ENCODE assay signal across 27 cellular contexts in the genomic region with DNA sequence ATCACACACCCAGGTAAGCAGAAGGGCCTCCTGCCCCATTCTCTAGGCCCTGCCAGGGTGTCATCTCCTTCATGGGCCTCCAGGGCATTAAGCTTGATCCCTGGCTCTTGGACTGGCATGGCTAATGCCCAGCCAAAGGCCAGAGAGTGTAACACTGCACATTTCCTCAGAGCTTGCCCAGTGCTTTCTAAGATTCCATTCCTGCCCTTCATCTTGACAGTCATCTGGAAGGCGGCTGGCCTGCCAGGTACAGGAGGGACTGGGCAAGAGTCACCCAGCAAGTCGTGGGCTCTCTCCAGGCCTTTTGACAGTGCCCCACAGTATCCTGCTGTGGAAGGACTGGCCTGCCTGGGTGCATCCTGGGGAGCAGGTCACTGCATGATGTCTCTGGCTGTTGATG.
"Had no signal": no experiment of that assay in that cellular context is flagged by ENCODE, and none has a peak within 500 bp of the region (broad histone marks: within the 10 kb centered on the region; RNA-seq: fewer than 3 reads in every experiment).

No MANE protein-coding gene starts in this region.

- H3K9me3 Mint-ChIP-seq: activated CD4-positive, alpha-beta memory T cell treated with anti-CD3 and anti-CD28 coated beads, Interleukin-2, amount 10 ng/mL, durations not matched to agents 7 days and 5 days; activated naive CD8-positive, alpha-beta T cell treated with anti-CD3 and anti-CD28 coated beads, Interleukin-2, amount 10 ng/mL, durations not matched to agents 7 days and 5 days; activated T-helper 17 cell treated with anti-CD3 and anti-CD28 coated beads, Interleukin-2, amount 50 U/mL, for 72 hours had no signal

- H3K27me3 ChIP-seq: adrenal gland, breast epithelium, SJCRH30 had no signal

- H3K4me1 ChIP-seq: adrenal gland, breast epithelium had no signal

- H3K4me1 Mint-ChIP-seq: activated CD4-positive, alpha-beta T cell treated with anti-CD3 and anti-CD28 coated beads for 36 hours; activated T-helper 17 cell treated with anti-CD3 and anti-CD28 coated beads, Interleukin-2, amount 50 U/mL, for 72 hours had no signal

- H3K4me3 ChIP-seq: adrenal gland, breast epithelium, SJCRH30 had no signal

- H3K9me3 ChIP-seq: adrenal gland, breast epithelium, SJCRH30, SK-N-SH had no signal

- H3K9ac ChIP-seq: KMS-11, SK-N-SH had no signal

- H3K27ac ChIP-seq: adrenal gland, breast epithelium, KMS-11, SJCRH30, WERI-Rb-1 had no signal

- H3K4me3 Mint-ChIP-seq: activated CD4-positive, alpha-beta memory T cell treated with anti-CD3 and anti-CD28 coated beads, Interleukin-2, amount 10 ng/mL, durations not matched to agents 7 days and 5 days; activated CD4-positive, alpha-beta T cell treated with anti-CD3 and anti-CD28 coated beads for 36 hours; activated naive CD8-positive, alpha-beta T cell treated with anti-CD3 and anti-CD28 coated beads, Interleukin-2, amount 10 ng/mL, durations not matched to agents 7 days and 5 days; activated T-helper 17 cell treated with anti-CD3 and anti-CD28 coated beads, Interleukin-2, amount 50 U/mL, for 72 hours had no signal

- H3K36me3 Mint-ChIP-seq: activated naive CD8-positive, alpha-beta T cell treated with anti-CD3 and anti-CD28 coated beads, Interleukin-2, amount 10 ng/mL, durations not matched to agents 7 days and 5 days had no signal

- ATAC-seq: activated CD4-positive, alpha-beta T cell treated with anti-CD3 and anti-CD28 coated beads for 36 hours; activated T-helper 17 cell treated with anti-CD3 and anti-CD28 coated beads, Interleukin-2, amount 50 U/mL, for 72 hours; Panc1 had no signal

- H3K36me3 ChIP-seq: adrenal gland, breast epithelium, SJCRH30, WERI-Rb-1 had no signal

- DNase-seq: activated CD4-positive, alpha-beta memory T cell treated with anti-CD3 and anti-CD28 coated beads, Interleukin-2, amount 10 ng/mL, durations not matched to agents 7 days and 5 days; activated CD4-positive, alpha-beta T cell treated with anti-CD3 and anti-CD28 coated beads for 36 hours; activated CD4-positive, alpha-beta T cell treated with anti-CD3 and anti-CD28 coated beads, Interleukin-2, amount 50 U/mL, for 1 hour; activated gamma-delta T cell treated with Interleukin-2 at 50 U/mL for 16 hours; activated naive CD4-positive, alpha-beta T cell treated with anti-CD3 and anti-CD28 coated beads, Interleukin-2, amount 50 U/mL, for 16 hours; activated naive CD8-positive, alpha-beta T cell treated with anti-CD3 and anti-CD28 coated beads, Interleukin-2, amount 10 ng/mL, durations not matched to agents 7 days and 5 days; activated T-cell treated with anti-CD3 and anti-CD28 coated beads for 4 hours; activated T-cell treated with anti-CD3 and anti-CD28 coated beads, Interleukin-2, amount 50 U/mL, for 48 hours; adrenal gland; anterior cingulate cortex; NCI-H1092; NCI-H1930; NCI-H345; NCI-H510A; NCI-H526 treated with DMSO at 0.1 percent for 48 hours; NK-92 treated with Interleukin-12 subunit alpha and Interleukin-12 subunit beta, amount 100 ng/mL, for 24 hours; OCI-M1; Right ventricle myocardium superior; RPMI8226; SJCRH30; T-helper 1 cell; WERI-Rb-1 had no signal

- H3K27ac Mint-ChIP-seq: activated CD4-positive, alpha-beta memory T cell treated with anti-CD3 and anti-CD28 coated beads, Interleukin-2, amount 10 ng/mL, durations not matched to agents 7 days and 5 days; activated CD4-positive, alpha-beta T cell treated with anti-CD3 and anti-CD28 coated beads for 36 hours; activated naive CD8-positive, alpha-beta T cell treated with anti-CD3 and anti-CD28 coated beads, Interleukin-2, amount 10 ng/mL, durations not matched to agents 7 days and 5 days; activated T-helper 17 cell treated with anti-CD3 and anti-CD28 coated beads, Interleukin-2, amount 50 U/mL, for 72 hours had no signal

- H3K27me3 Mint-ChIP-seq: activated CD4-positive, alpha-beta memory T cell treated with anti-CD3 and anti-CD28 coated beads, Interleukin-2, amount 10 ng/mL, durations not matched to agents 7 days and 5 days; activated CD4-positive, alpha-beta T cell treated with anti-CD3 and anti-CD28 coated beads for 36 hours; activated naive CD8-positive, alpha-beta T cell treated with anti-CD3 and anti-CD28 coated beads, Interleukin-2, amount 10 ng/mL, durations not matched to agents 7 days and 5 days; activated T-helper 17 cell treated with anti-CD3 and anti-CD28 coated beads, Interleukin-2, amount 50 U/mL, for 72 hours had no signal

- H3K4me2 ChIP-seq: KMS-11, SK-N-SH had no signal
